In the genomic region with DNA sequence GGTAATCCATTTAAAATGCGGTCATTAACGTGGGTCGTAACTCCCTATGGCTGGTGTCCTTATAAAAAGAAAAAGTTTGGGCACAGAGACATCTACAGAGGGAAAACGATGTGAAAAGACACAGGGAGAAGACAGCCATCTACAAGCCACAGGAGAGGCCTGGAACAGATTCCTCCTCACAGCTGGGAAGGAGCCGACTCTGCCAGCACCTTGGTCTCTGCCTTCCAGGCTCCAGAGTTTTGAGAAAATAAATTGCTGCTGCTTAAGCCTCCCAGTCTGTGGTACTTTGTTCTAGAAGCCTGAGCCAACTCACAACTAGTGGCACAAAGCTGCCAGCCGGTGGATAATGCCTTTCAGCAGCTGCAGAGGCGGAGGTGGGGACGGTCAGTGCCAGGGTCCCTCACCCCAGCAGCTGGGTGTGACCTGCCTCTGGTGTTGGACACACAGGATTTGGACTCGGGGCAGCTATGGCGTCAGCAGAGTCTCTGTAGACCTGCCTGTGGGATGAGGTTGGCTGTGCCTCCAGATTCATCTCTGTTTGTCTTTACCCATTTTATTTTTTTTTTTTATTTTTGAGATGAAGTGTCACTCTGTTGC, we compare ENCODE assay signal across 32 cellular contexts.
DNase-seq lines count a peak whose midpoint lies in the region; ATAC-seq and TF ChIP-seq lines count a peak whose summit lies in the region.
"Had no signal": no experiment of that assay in that cellular context is flagged by ENCODE, and none has a peak within 500 bp of the region (broad histone marks: within the 10 kb centered on the region; RNA-seq: fewer than 3 reads in every experiment).

No MANE protein-coding gene starts in this region.

- no peaks in the 10 kb centered on the region for H4K20me1 ChIP-seq in DND-41 (ENCODE audit: insufficient read depth, low read length)

- peak overlapping the region; percentile 83 for H4K91ac ChIP-seq in mesenchymal stem cell (ENCODE audit: low read length)

- intact Hi-C loops in esophagus squamous epithelium (cut with DNase I) (no loop called here), gastrocnemius medialis (cut with DNase I; ENCODE audit: low total_unique reads) (no loop called here)
- intact Hi-C loops in naive thymus-derived CD4-positive, alpha-beta T cell (cut with micrococcal nuclease), result no loop called here

- CTCF ChIA-PET in naive thymus-derived CD4-positive, alpha-beta T cell (lab: Charles Lee), result no interaction called here

- H3K4me1 Mint-ChIP-seq in naive thymus-derived CD4-positive, alpha-beta T cell, result peaks cover 0 to 18% (median 0%) of the 10 kb centered on the region in 7 donors

- no peak overlapping the region for H2AFZ ChIP-seq in DND-41 (ENCODE audit: low read depth, low read length)
- peak overlapping the region; percentile 14 for H2AFZ ChIP-seq in mesenchymal stem cell (ENCODE audit: low read depth, low read length)

- H3K27ac Mint-ChIP-seq in naive thymus-derived CD4-positive, alpha-beta T cell, result no peak overlapping the region
- H3K27ac Mint-ChIP-seq: activated CD4-positive, alpha-beta T cell treated with anti-CD3 and anti-CD28 coated beads, Interleukin-2, amount 10 ng/mL, durations not matched to agents 7 days and 5 days; B cell; CD8-positive, alpha-beta T cell; immature natural killer cell; naive B cell; stimulated activated naive CD8-positive, alpha-beta T cell treated with anti-CD3 and anti-CD28 coated beads, Interleukin-15, Interleukin-2, amounts not matched to agents 100 ng/mL and 50 ng/mL, for 24 hours; WTC11 had no signal

- peak overlapping the region; percentile 3 to 88 for H3K4ac ChIP-seq in mesenchymal stem cell (ENCODE audit: low read depth in 1 of 2, low read length in 2 of 2)

- POLR2A ChIA-PET in naive thymus-derived CD4-positive, alpha-beta T cell (lab: Charles Lee), result interaction anchor here (0.6 kb wide), 1 partner anchor 716 kb away, joined by 3 read pairs; no protein-coding TSS in a partner anchor

- TF ChIP-seq POLR2A in esophagus squamous epithelium (IDR thresholded peaks at IDR 0.05) (no peak), gastrocnemius medialis (IDR thresholded peaks at IDR 0.05) (no peak)

- H3K79me2 ChIP-seq in DND-41 (ENCODE audit: insufficient read depth, low read length), result no peaks in the 10 kb centered on the region

- H3K27me3 ChIP-seq in DND-41 (ENCODE audit: insufficient read depth, low read length, poor library complexity), result no peaks in the 10 kb centered on the region
- no peaks in the 10 kb centered on the region for H3K27me3 ChIP-seq in esophagus squamous epithelium
- no peaks in the 10 kb centered on the region for H3K27me3 ChIP-seq in mesenchymal stem cell (ENCODE audit: control insufficient read depth in 1 of 2, insufficient read depth in 1 of 2, low read length in 2 of 2)
- no peaks in the 10 kb centered on the region for H3K27me3 ChIP-seq in gastrocnemius medialis
- H3K27me3 ChIP-seq in naive thymus-derived CD4-positive, alpha-beta T cell (ENCODE audit: control insufficient read depth in 2 of 2, insufficient read depth in 2 of 2, low read length in 2 of 2), result no peaks in the 10 kb centered on the region
- H3K27me3 ChIP-seq: adrenal gland, brain microvascular endothelial cell, Peyer's patch, tibial nerve had no signal

- H2BK15ac ChIP-seq in mesenchymal stem cell (ENCODE audit: low read depth, poor library complexity, severe bottlenecking), result no peak overlapping the region

- H3K27me3 Mint-ChIP-seq in naive thymus-derived CD4-positive, alpha-beta T cell, result peaks cover 0 to 20% (median 0%) of the 10 kb centered on the region in 5 donors
- H3K27me3 Mint-ChIP-seq: activated CD4-positive, alpha-beta T cell treated with anti-CD3 and anti-CD28 coated beads, Interleukin-2, amount 10 ng/mL, durations not matched to agents 7 days and 5 days had no signal

- H2BK12ac ChIP-seq in mesenchymal stem cell (ENCODE audit: low read length in 2 of 2), result peak overlapping the region; percentile 32 to 100

- H3K9ac ChIP-seq in DND-41 (ENCODE audit: low read depth, low read length) (no peak overlapping the region), mesenchymal stem cell (ENCODE audit: low read length) (no peak overlapping the region)

- H3K4me3 ChIP-seq in DND-41 (ENCODE audit: low read depth in 1 of 2, low read length in 2 of 2) (no peak overlapping the region), esophagus squamous epithelium (no peak overlapping the region), mesenchymal stem cell (ENCODE audit: insufficient read depth in 1 of 2, low read depth in 1 of 2, low read length in 2 of 2) (no peak overlapping the region), gastrocnemius medialis (no peak overlapping the region), coronary artery (no peak overlapping the region)
- H3K4me3 ChIP-seq in naive thymus-derived CD4-positive, alpha-beta T cell (ENCODE audit: low read length), result no peak overlapping the region
- H3K4me3 ChIP-seq: A549, adrenal gland, Peyer's patch, tibial nerve had no signal

- WGBS in esophagus squamous epithelium, 2 donors, result 79 to 87% methylated on average over 7 to 10 of the region's 10 CpGs
- WGBS in mesenchymal stem cell, result 94% methylated on average over 8 of the region's 10 CpGs

- TF ChIP-seq CTCF in DND-41 (IDR thresholded peaks at IDR 0.05; ENCODE audit: borderline replicate concordance, extremely low read depth, low read length, poor library complexity, severe bottlenecking) (no peak), esophagus squamous epithelium (IDR thresholded peaks at IDR 0.05) (no peak), gastrocnemius medialis (IDR thresholded peaks at IDR 0.05 in 4 of 5, conservative IDR thresholded peaks at IDR 0.05 in 1 of 5) (no peak), coronary artery (IDR thresholded peaks at IDR 0.05) (no peak)

- in situ Hi-C loops in gastrocnemius medialis (cut with MboI; ENCODE audit: low sequenced_read_pairs in 4 of 4), result no loop called here

- H3K14ac ChIP-seq in mesenchymal stem cell (ENCODE audit: low read length in 2 of 2), result peak overlapping the region in 1 of 2 experiments; percentile 93

- H3K4me3 Mint-ChIP-seq in naive thymus-derived CD4-positive, alpha-beta T cell, result no peak overlapping the region
- H3K4me3 Mint-ChIP-seq: activated CD4-positive, alpha-beta T cell treated with anti-CD3 and anti-CD28 coated beads, Interleukin-2, amount 10 ng/mL, durations not matched to agents 7 days and 5 days; B cell; CD8-positive, alpha-beta T cell; immature natural killer cell; naive B cell; stimulated activated naive CD8-positive, alpha-beta T cell treated with anti-CD3 and anti-CD28 coated beads, Interleukin-15, Interleukin-2, amounts not matched to agents 100 ng/mL and 50 ng/mL, for 24 hours; WTC11 had no signal

- H4K8ac ChIP-seq in mesenchymal stem cell (ENCODE audit: low read length), result peak overlapping the region; percentile 74

- H3K36me3 ChIP-seq in DND-41 (ENCODE audit: insufficient read depth, low read length) (no peaks in the 10 kb centered on the region), esophagus squamous epithelium (no peaks in the 10 kb centered on the region), mesenchymal stem cell (ENCODE audit: control insufficient read depth in 1 of 2, insufficient read depth in 2 of 2, low read depth in 1 of 2, low read length in 2 of 2) (peaks cover 0 to 5% of the 10 kb centered on the region in 2 experiments), gastrocnemius medialis (no peaks in the 10 kb centered on the region)
- no peaks in the 10 kb centered on the region for H3K36me3 ChIP-seq in naive thymus-derived CD4-positive, alpha-beta T cell (ENCODE audit: control insufficient read depth in 2 of 3, insufficient read depth in 3 of 3, low read length in 3 of 3)
- H3K36me3 ChIP-seq: adrenal gland, brain microvascular endothelial cell, Peyer's patch, tibial nerve had no signal

- H3K79me1 ChIP-seq in mesenchymal stem cell (replicated peaks; ENCODE audit: low read length, poor library complexity, severe bottlenecking), result no peaks in the 10 kb centered on the region

- H2BK5ac ChIP-seq in mesenchymal stem cell (ENCODE audit: low read depth, low read length, poor library complexity, severe bottlenecking), result peak overlapping the region; percentile 87

- H3K23ac ChIP-seq in mesenchymal stem cell (ENCODE audit: low read length in 2 of 2), result peak overlapping the region in 1 of 2 experiments; percentile 81

- DNase-seq in DND-41, result peak; percentile 1
- no peak for DNase-seq in esophagus squamous epithelium (lab: John Stamatoyannopoulos, UW)
- no peak for DNase-seq in mesenchymal stem cell
- peak in 1 of 2 donors; percentile 44 for DNase-seq in gastrocnemius medialis
- no peak for DNase-seq in HuH-7 (ENCODE audit: low spot score)
- no peak for DNase-seq in coronary artery (ENCODE audit: low spot score)
- DNase-seq in NCI-H1092 treated with DMSO at 0.1 percent for 48 hours (lab: John Stamatoyannopoulos, UW), result no peak
- DNase-seq in naive thymus-derived CD4-positive, alpha-beta T cell, result no peak
- DNase-seq: activated CD4-positive, alpha-beta T cell treated with anti-CD3 and anti-CD28 coated beads, Interleukin-2, amount 10 ng/mL, durations not matched to agents 7 days and 5 days; activated naive CD4-positive, alpha-beta T cell treated with Interleukin-2 at 50 U/mL for 16 hours; activated T-cell treated with anti-CD3 and anti-CD28 coated beads, Interleukin-2, amount 50 U/mL, for 48 hours; adrenal gland; brain microvascular endothelial cell; CD8-positive, alpha-beta T cell; cortex of kidney; DMS 273 treated with DMSO at 0.1 percent for 48 hours; GOT3; hypothalamus; immature natural killer cell; left colon; naive B cell; NCI-H2029 treated with DMSO at 0.1 percent for 48 hours; NCI-H2227 treated with DMSO at 0.1 percent for 48 hours; NCI-H69; Peyer's patch; T1000 had no signal

- H3K36me3 Mint-ChIP-seq in naive thymus-derived CD4-positive, alpha-beta T cell, result peaks cover 0 to 9% (median 0%) of the 10 kb centered on the region in 5 donors
- H3K36me3 Mint-ChIP-seq: CD8-positive, alpha-beta T cell; immature natural killer cell had no signal

- H2AK5ac ChIP-seq in mesenchymal stem cell (ENCODE audit: low read length, severe bottlenecking), result peak overlapping the region; percentile 71

- peaks cover 2 to 15% (median 8%) of the 10 kb centered on the region in 11 donors for H3K9me3 Mint-ChIP-seq in naive thymus-derived CD4-positive, alpha-beta T cell

- ATAC-seq in DND-41 (ENCODE audit: insufficient read depth, low read depth) (no peak), gastrocnemius medialis (peak; percentile 17 to 38)
- no peak for ATAC-seq in naive thymus-derived CD4-positive, alpha-beta T cell
- ATAC-seq: A549; CD8-positive, alpha-beta T cell; esophagus mucosa; WTC11 had no signal

- peak overlapping the region; percentile 29 for H2BK120ac ChIP-seq in mesenchymal stem cell (ENCODE audit: low read depth, low read length)

- H3K18ac ChIP-seq in mesenchymal stem cell (ENCODE audit: low read depth in 1 of 2, low read length in 2 of 2), result peak overlapping the region; percentile 87 to 98

- H3K4me1 ChIP-seq in DND-41 (ENCODE audit: insufficient read depth, low read length), result peaks cover 6% of the 10 kb centered on the region
- H3K4me1 ChIP-seq in esophagus squamous epithelium, result peaks cover 7 to 28% (median 22%) of the 10 kb centered on the region in 3 donors
- H3K4me1 ChIP-seq in mesenchymal stem cell (ENCODE audit: control insufficient read depth, insufficient read depth, low read depth, low read length), result peaks cover 31% of the 10 kb centered on the region
- H3K4me1 ChIP-seq in gastrocnemius medialis, result peaks cover 0 to 4% of the 10 kb centered on the region in 2 donors
- no peaks in the 10 kb centered on the region for H3K4me1 ChIP-seq in naive thymus-derived CD4-positive, alpha-beta T cell (ENCODE audit: control insufficient read depth in 2 of 2, insufficient read depth in 2 of 2, low read length in 2 of 2)
- H3K4me1 ChIP-seq: adrenal gland had no signal

- H3K4me2 ChIP-seq in DND-41 (ENCODE audit: insufficient read depth, low read length) (no peak overlapping the region), mesenchymal stem cell (ENCODE audit: low read length, poor library complexity, severe bottlenecking) (no peak overlapping the region)
- H3K4me2 ChIP-seq: A549 had no signal

- H3K27ac ChIP-seq in DND-41 (ENCODE audit: low read length) (no peak overlapping the region), esophagus squamous epithelium (peak overlapping the region in 3 of 4 donors; percentile 41 to 61 (median 59)), mesenchymal stem cell (ENCODE audit: low read length, poor library complexity, severe bottlenecking) (peak overlapping the region; percentile 97), gastrocnemius medialis (peak overlapping the region in 1 of 4 donors; percentile 81), coronary artery (no peak overlapping the region)
- no peak overlapping the region for H3K27ac ChIP-seq in naive thymus-derived CD4-positive, alpha-beta T cell (ENCODE audit: low read depth, low read length)
- H3K27ac ChIP-seq: A549, adrenal gland, brain microvascular endothelial cell, Peyer's patch had no signal

- H3K9me3 ChIP-seq in DND-41 (ENCODE audit: insufficient read depth, low read length, severe bottlenecking), result peaks cover 8% of the 10 kb centered on the region
- no peaks in the 10 kb centered on the region for H3K9me3 ChIP-seq in esophagus squamous epithelium
- no peaks in the 10 kb centered on the region for H3K9me3 ChIP-seq in mesenchymal stem cell (ENCODE audit: control insufficient read depth, low read length)
- H3K9me3 ChIP-seq in gastrocnemius medialis, result no peaks in the 10 kb centered on the region
- no peaks in the 10 kb centered on the region for H3K9me3 ChIP-seq in naive thymus-derived CD4-positive, alpha-beta T cell (ENCODE audit: control insufficient read depth in 2 of 3, low read length in 3 of 3)
- H3K9me3 ChIP-seq: adrenal gland, Peyer's patch, tibial nerve had no signal

Comparison
In these comparisons a context has a peak if more than half of its experiments do, and no peak if none do; other contexts are left out.
1. ATAC-seq: peak in gastrocnemius medialis (2 of 2); none in DND-41 (single experiment) and naive thymus-derived CD4-positive, alpha-beta T cell (single experiment).
2. H3K27ac ChIP-seq: peak in esophagus squamous epithelium (3 of 4) and mesenchymal stem cell (single experiment); none in DND-41 (single experiment), coronary artery (0 of 2) and naive thymus-derived CD4-positive, alpha-beta T cell (single experiment).